ENCODE assay signal across 6 cellular contexts in genomic region chr1:211808475-211808874, GRCh38.
"Had no signal": no experiment of that assay in that cellular context is flagged by ENCODE, and none has a peak within 500 bp of the region (broad histone marks: within the 10 kb centered on the region; RNA-seq: fewer than 3 reads in every experiment).

No MANE protein-coding gene starts in this region.

- H3K4me3 ChIP-seq: GM23338, K562 had no signal

- H3K4me1 Mint-ChIP-seq: GM23338, H9 had no signal

- H3K27ac Mint-ChIP-seq: GM23338, H9 had no signal

- ATAC-seq: GM23338, K562 had no signal

- H3K4me3 Mint-ChIP-seq: GM23338, H9 had no signal

- DNase-seq: H9, HCEC 1CT, IMR-90, KG1 had no signal
